ENCODE assay signal across 17 cellular contexts in genomic region chr5:122532035-122532434, GRCh38.
"Had no signal": no experiment of that assay in that cellular context is flagged by ENCODE, and none has a peak within 500 bp of the region (broad histone marks: within the 10 kb centered on the region; RNA-seq: fewer than 3 reads in every experiment).

No MANE protein-coding gene starts in this region.

- H3K4me3 ChIP-seq: ascending aorta, spleen had no signal

- H3K27ac ChIP-seq: ascending aorta, neutrophil, parathyroid adenoma, spleen had no signal

- H3K9ac ChIP-seq: parathyroid adenoma had no signal

- H3K27me3 ChIP-seq: ascending aorta, neutrophil, spleen had no signal

- DNase-seq: activated CD4-positive, alpha-beta T cell treated with anti-CD3 and anti-CD28 coated beads, Interleukin-2, amount 10 ng/mL, durations not matched to agents 7 days and 5 days; activated CD8-positive, alpha-beta T cell treated with anti-CD3 and anti-CD28 coated beads, Interleukin-2, amount 10 ng/mL, durations not matched to agents 7 days and 5 days; activated naive CD4-positive, alpha-beta T cell treated with anti-CD3 and anti-CD28 coated beads, Interleukin-2, amount 10 ng/mL, durations not matched to agents 7 days and 5 days; activated naive CD8-positive, alpha-beta T cell treated with anti-CD3 and anti-CD28 coated beads, Interleukin-2, amount 50 U/mL, for 24 hours; activated T-cell treated with anti-CD3 and anti-CD28 coated beads, Interleukin-2, amount 50 U/mL, for 24 hours; cortex of kidney; immature natural killer cell; mesendoderm; naive thymus-derived CD4-positive, alpha-beta T cell; spleen; stimulated activated CD4-positive, alpha-beta T cell treated with anti-CD3 and anti-CD28 coated beads, Interleukin-4, amount 100 ng/mL, for 4 hours; stimulated activated naive CD4-positive, alpha-beta T cell; T-helper 1 cell; T-helper 9 cell had no signal

- H2AFZ ChIP-seq: parathyroid adenoma had no signal

- H3K9me3 ChIP-seq: ascending aorta, neutrophil, spleen had no signal

- H3K79me2 ChIP-seq: parathyroid adenoma had no signal

- H3K36me3 ChIP-seq: ascending aorta, neutrophil, spleen had no signal

- H3K4me1 ChIP-seq: ascending aorta, parathyroid adenoma, spleen had no signal
